Comparison of ENCODE assay signal across 8 cellular contexts in the genomic region with DNA sequence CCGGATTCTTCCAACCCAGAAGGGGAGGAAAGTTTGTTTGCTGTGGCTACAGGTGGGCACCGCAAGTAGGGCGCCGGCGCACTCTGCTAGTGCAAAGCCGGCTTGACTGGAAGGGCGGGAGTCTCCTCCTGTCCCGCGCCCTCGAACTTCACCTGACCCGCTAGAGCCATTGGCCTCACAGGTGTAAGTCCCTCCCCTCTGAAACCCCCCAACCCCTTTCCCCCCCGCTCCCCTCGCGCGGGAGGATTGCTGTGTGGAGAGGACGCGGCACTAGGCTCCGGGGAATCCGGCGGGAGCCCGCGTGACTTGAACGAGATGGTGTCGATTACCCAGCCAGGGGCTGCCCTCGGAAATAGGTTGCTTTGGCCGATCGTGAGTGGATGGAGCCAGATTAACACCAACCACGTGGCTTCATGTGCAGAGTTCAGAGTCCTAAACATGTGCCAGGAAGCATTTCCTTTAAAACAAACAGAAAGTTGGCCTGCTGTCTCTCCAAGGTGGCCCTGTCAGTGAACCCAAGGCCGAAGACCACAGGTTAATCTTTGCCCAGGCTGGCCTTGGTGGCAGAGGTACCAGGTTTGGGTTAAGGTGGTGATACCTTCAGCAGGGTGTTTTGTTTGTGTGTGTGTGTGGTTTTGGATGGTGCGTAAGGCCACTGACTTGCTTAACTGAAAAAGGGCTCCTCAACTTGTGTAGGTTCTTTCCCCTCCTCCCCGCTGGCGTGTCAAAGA. TPM values are rescaled to one million over a fixed set of nuclear protein-coding genes. Genes with fewer than 3 reads are reported as not detected.
A peak's percentile ranks its signal among the peaks of the same experiment; 100 is the strongest.
DNase-seq lines count a peak whose midpoint lies in the region; ATAC-seq and TF ChIP-seq lines count a peak whose summit lies in the region.

No MANE protein-coding gene starts in this region.

- peak overlapping the region; percentile 92 for H3K4me3 Mint-ChIP-seq in chondrocyte (ENCODE audit: unreplicated experiment)

- ATAC-seq in GM18505 (IDR thresholded peaks at IDR 0.05; ENCODE audit: unreplicated experiment) = peak; percentile 12
- ATAC-seq in HG03097 (IDR thresholded peaks at IDR 0.05; ENCODE audit: low FRiP score, unreplicated experiment) = peak; percentile 36

- H3K36me3 ChIP-seq in WERI-Rb-1 (no peaks in the 10 kb centered on the region), mucosa of stomach (ENCODE audit: control insufficient read depth, insufficient read depth, low read length) (no peaks in the 10 kb centered on the region)

- peaks cover 24% of the 10 kb centered on the region for H3K4me1 ChIP-seq in mucosa of stomach (ENCODE audit: control insufficient read depth, insufficient read depth, low read length)

- H3K9me3 Mint-ChIP-seq in chondrocyte (ENCODE audit: low read depth) = no peaks in the 10 kb centered on the region

- peaks cover 2% of the 10 kb centered on the region for H3K27me3 Mint-ChIP-seq in chondrocyte (ENCODE audit: low read depth)

- H3K9me3 ChIP-seq in WERI-Rb-1 (ENCODE audit: severe bottlenecking) = no peaks in the 10 kb centered on the region
- no peaks in the 10 kb centered on the region for H3K9me3 ChIP-seq in mucosa of stomach (ENCODE audit: control insufficient read depth, low read length)

- H3K4me1 Mint-ChIP-seq in chondrocyte (ENCODE audit: low read depth) = peaks cover 10% of the 10 kb centered on the region

- no peak for TF ChIP-seq POLR2A in GM18505 (IDR thresholded peaks at IDR 0.05; ENCODE audit: borderline replicate concordance, extremely low read depth, insufficient read depth, insufficient read length)

- H3K27ac ChIP-seq in WERI-Rb-1 = peak overlapping the region; percentile 89; the same call in 1 of the 2 replicates

- H3K9ac ChIP-seq in mucosa of stomach (ENCODE audit: low read length) = peak overlapping the region; percentile 82

- H3K27me3 ChIP-seq in WERI-Rb-1 (ENCODE audit: insufficient read depth, low read depth, severe bottlenecking) = no peaks in the 10 kb centered on the region
- no peaks in the 10 kb centered on the region for H3K27me3 ChIP-seq in mucosa of stomach (ENCODE audit: control insufficient read depth, insufficient read depth, low read length)

- H3K4me3 ChIP-seq in WERI-Rb-1 (ENCODE audit: low read depth, low read length) (peak overlapping the region; percentile 89), mucosa of stomach (ENCODE audit: low read length) (peak overlapping the region; percentile 58)

- TF ChIP-seq CTCF in WERI-Rb-1 (IDR thresholded peaks at IDR 0.05; ENCODE audit: low read depth, low read length) (no peak), chondrocyte (IDR thresholded peaks at IDR 0.05) (no peak)

- no peaks in the 10 kb centered on the region for H3K36me3 Mint-ChIP-seq in chondrocyte (ENCODE audit: low read depth)

- DNase-seq in WERI-Rb-1 = peak; percentile 76
- no peak for DNase-seq in chondrocyte (ENCODE audit: low spot score)
- peak; percentile 57 to 76 for DNase-seq in stimulated activated CD8-positive, alpha-beta memory T cell treated with anti-CD3 and anti-CD28 coated beads, Interleukin-7, amount 100 ng/mL, for 48 hours (ENCODE audit: extremely low read depth in 1 of 2, low read depth in 1 of 2)
- DNase-seq in NCI-H345 (lab: John Stamatoyannopoulos, UW) = no peak
- DNase-seq in C1 segment of cervical spinal cord (lab: John Stamatoyannopoulos, UW) = no peak

- no peak overlapping the region for H3K27ac Mint-ChIP-seq in chondrocyte (ENCODE audit: unreplicated experiment)

RNA-seq across cellular contexts. Expression of a gene that starts 1.0 kb away (rescaled TPM):
- 2.9 to 10.2 TPM (median 3.0 TPM) in 3 replicates for total RNA-seq in chondrocyte

Comparison
In these comparisons a context has a peak if more than half of its experiments do, and no peak if none do; other contexts are left out.
1. DNase-seq: peak in WERI-Rb-1 (single experiment) and stimulated activated CD8-positive, alpha-beta memory T cell treated with anti-CD3 and anti-CD28 coated beads, Interleukin-7, amount 100 ng/mL, for 48 hours (2 of 2); none in chondrocyte (single experiment), NCI-H345 (single experiment) and C1 segment of cervical spinal cord (0 of 14).